In the genomic region with DNA sequence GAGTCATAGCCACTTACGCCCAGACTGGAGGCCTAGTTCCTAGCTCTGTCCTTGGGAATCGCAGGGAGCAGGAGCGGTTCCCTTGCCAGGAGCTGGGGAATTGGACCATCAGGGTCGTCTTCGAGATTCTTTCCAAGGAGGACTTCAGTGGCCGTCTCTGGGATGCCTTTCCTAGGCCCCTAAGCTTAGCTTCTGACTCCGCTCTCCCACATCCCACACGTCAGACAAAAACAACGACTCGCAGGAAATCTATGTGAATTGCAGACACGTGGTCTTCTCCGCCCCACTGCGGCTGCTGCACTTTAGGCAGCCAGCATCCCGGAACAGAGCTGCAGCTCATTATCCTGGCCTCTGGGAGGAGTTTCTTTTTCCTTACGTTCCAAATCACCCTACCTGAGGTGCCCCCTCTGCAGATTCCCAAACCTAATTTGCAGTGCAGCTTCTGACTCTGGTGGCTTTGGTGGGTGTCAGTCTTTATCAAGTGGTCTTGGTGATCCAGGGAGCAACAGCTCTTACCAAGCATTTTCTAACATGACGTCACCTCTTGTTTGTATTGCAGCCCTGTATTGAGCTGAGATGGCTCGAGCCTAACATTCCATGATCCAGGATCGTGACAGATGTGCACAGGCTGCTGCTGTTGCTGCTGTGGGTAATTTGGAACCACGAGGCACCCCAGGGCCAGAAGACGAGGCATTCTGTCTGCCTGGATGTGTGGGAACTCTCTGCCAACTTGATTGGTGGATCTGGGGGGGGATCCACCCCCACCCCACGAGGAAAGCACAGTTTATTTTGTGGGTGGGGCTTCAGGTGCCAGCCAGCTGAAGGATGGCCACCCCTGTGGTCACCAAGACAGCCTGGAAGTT, we compare ENCODE assay signal across 8 cellular contexts. TPM values are rescaled to one million over a fixed set of nuclear protein-coding genes. Genes with fewer than 3 reads are reported as not detected.
DNase-seq lines count a peak whose midpoint lies in the region; ATAC-seq, FAIRE-seq and TF ChIP-seq lines count a peak whose summit lies in the region.

No MANE protein-coding gene starts in this region.

- H3K27ac Mint-ChIP-seq in astrocyte (ENCODE audit: unreplicated experiment), result peak overlapping the region; percentile 98

- DNase-seq in COLO829 (ENCODE audit: low spot score) (peak; percentile 47), HuH-7 (ENCODE audit: low spot score) (peak; percentile 73), SK-N-DZ (ENCODE audit: low spot score) (peak; percentile 47), astrocyte (ENCODE audit: low read depth) (peak; percentile 77), retina (peak; percentile 59)

- peaks cover 7% of the 10 kb centered on the region for H3K36me3 Mint-ChIP-seq in astrocyte (ENCODE audit: low read depth, unreplicated experiment)

- H3K4me2 ChIP-seq in astrocyte (ENCODE audit: low read length), result peak overlapping the region; percentile 99

- H4K20me1 ChIP-seq in astrocyte (ENCODE audit: insufficient read depth, low read length), result no peaks in the 10 kb centered on the region

- H3K27me3 Mint-ChIP-seq in astrocyte (ENCODE audit: low read depth, unreplicated experiment), result no peaks in the 10 kb centered on the region

- H3K79me2 ChIP-seq in astrocyte (ENCODE audit: insufficient read depth, low read length), result peaks cover 4% of the 10 kb centered on the region

- peak overlapping the region; percentile 75 for H3K4me3 ChIP-seq in astrocyte (ENCODE audit: insufficient read depth, low read depth, low read length)
- peak overlapping the region; percentile 78 for H3K4me3 ChIP-seq in iPS-11a (ENCODE audit: low read depth, low read length)

- H3K9me3 ChIP-seq in astrocyte (ENCODE audit: insufficient read depth, low read depth, low read length), result no peaks in the 10 kb centered on the region

- peaks cover 23% of the 10 kb centered on the region for H3K4me1 ChIP-seq in astrocyte (ENCODE audit: insufficient read depth, low read length)

- H3K9me3 Mint-ChIP-seq in astrocyte (ENCODE audit: unreplicated experiment), result no peaks in the 10 kb centered on the region

- peak overlapping the region; percentile 87 for H3K9ac ChIP-seq in astrocyte (ENCODE audit: low read length)

- no peak for ATAC-seq in HG03097 (IDR thresholded peaks at IDR 0.05; ENCODE audit: low FRiP score, unreplicated experiment)
- ATAC-seq in GM18502 (IDR thresholded peaks at IDR 0.05; ENCODE audit: poor library complexity, unreplicated experiment), result no peak

- H3K27me3 ChIP-seq in astrocyte (ENCODE audit: insufficient read depth, low read length), result no peaks in the 10 kb centered on the region

- H3K36me3 ChIP-seq in astrocyte (ENCODE audit: insufficient read depth, low read length), result no peaks in the 10 kb centered on the region

- TF ChIP-seq CTCF in astrocyte (IDR thresholded peaks at IDR 0.05; ENCODE audit: insufficient read depth, low read depth, low read length), result no peak

- H2AFZ ChIP-seq in astrocyte (ENCODE audit: low read depth, low read length), result peak overlapping the region; percentile 88

- H3K4me3 Mint-ChIP-seq in astrocyte (ENCODE audit: unreplicated experiment), result peak overlapping the region; percentile 94

- H3K4me1 Mint-ChIP-seq in astrocyte (ENCODE audit: low read depth, unreplicated experiment), result peaks cover 13% of the 10 kb centered on the region

- FAIRE-seq in astrocyte (lab: Jason Lieb, UNC), result no peak

- H3K27ac ChIP-seq in astrocyte (ENCODE audit: low read depth, low read length), result peak overlapping the region; percentile 88

RNA-seq across cellular contexts. Expression of gene KATNB1, which starts 1.1 kb away (rescaled TPM):
- polyA plus RNA-seq in SK-N-DZ (2014; cell fraction: cytosol; rRNA removed), result 72.4 and 75.6 TPM in 2 replicates
- 225 and 228 TPM in 2 replicates for polyA plus RNA-seq in SK-N-DZ (2014; cell fraction: nucleus; rRNA removed)
- total RNA-seq in astrocyte, result 21.1 and 28.6 TPM in 2 replicates

RNA-seq across cellular contexts. Expression of gene DRC7, which starts 42.0 kb away (rescaled TPM):
- polyA plus RNA-seq in SK-N-DZ (2014; cell fraction: cytosol; rRNA removed), result 0.14 TPM in 1 of 2 replicates, not detected in the other
- not detected in 2 replicates for polyA plus RNA-seq in SK-N-DZ (2014; cell fraction: nucleus; rRNA removed)
- not detected in 2 replicates for total RNA-seq in astrocyte
